23 cellular contexts compared by ENCODE assay signal in genomic region chr5:17261075-17261474, GRCh38. TPM values are rescaled to one million over a fixed set of nuclear protein-coding genes. Genes with fewer than 3 reads are reported as not detected.
DNase-seq lines count a peak whose midpoint lies in the region; ATAC-seq, FAIRE-seq and TF ChIP-seq lines count a peak whose summit lies in the region.
"Had no signal": no experiment of that assay in that cellular context is flagged by ENCODE, and none has a peak within 500 bp of the region (broad histone marks: within the 10 kb centered on the region; RNA-seq: fewer than 3 reads in every experiment).

No MANE protein-coding gene starts in this region.

- H3K27me3 ChIP-seq in HepG2 (ENCODE audit: control insufficient read depth in 1 of 2, insufficient read depth in 2 of 2, low read length in 2 of 2): no peaks in the 10 kb centered on the region; a peak in 1 of 5 replicates
- no peaks in the 10 kb centered on the region for H3K27me3 ChIP-seq in right lobe of liver
- H3K27me3 ChIP-seq in OCI-LY1 (ENCODE audit: insufficient read depth, low read length): no peaks in the 10 kb centered on the region
- no peaks in the 10 kb centered on the region for H3K27me3 ChIP-seq in K562 (ENCODE audit: control insufficient read depth in 2 of 2, insufficient read depth in 2 of 2, low read length in 2 of 2)

- no peak overlapping the region for H2AFZ ChIP-seq in HepG2 (ENCODE audit: low read length)
- no peak overlapping the region for H2AFZ ChIP-seq in OCI-LY1 (ENCODE audit: low read length)
- H2AFZ ChIP-seq in K562 (ENCODE audit: low read depth, low read length): no peak overlapping the region

- H3K79me2 ChIP-seq in HepG2 (ENCODE audit: insufficient read depth, low read length) (no peaks in the 10 kb centered on the region), OCI-LY1 (ENCODE audit: insufficient read depth, low read length) (peaks cover 87% of the 10 kb centered on the region), K562 (ENCODE audit: control insufficient read depth, insufficient read depth, low read length) (no peaks in the 10 kb centered on the region)

- H3K27ac ChIP-seq in HepG2 (ENCODE audit: extremely low read length, insufficient read depth, low read length): no peak overlapping the region
- no peak overlapping the region for H3K27ac ChIP-seq in right lobe of liver
- peak overlapping the region; percentile 58 for H3K27ac ChIP-seq in OCI-LY1 (ENCODE audit: low read depth, low read length, poor library complexity, severe bottlenecking)
- no peak overlapping the region for H3K27ac ChIP-seq in K562 (ENCODE audit: extremely low read depth, low read depth, low read length)
- H3K27ac ChIP-seq: HL-60 had no signal

- H3K27me3 Mint-ChIP-seq in stimulated activated memory B cell treated with anti-CD40 and anti-IgM and Interleukin-4, amounts not matched to agents 10 μg/mL and 1 μg/mL and 100 μg/mL, for 72 hours: no peaks in the 10 kb centered on the region
- no peaks in the 10 kb centered on the region for H3K27me3 Mint-ChIP-seq in activated CD4-positive, alpha-beta memory T cell treated with anti-CD3 and anti-CD28 coated beads for 36 hours
- H3K27me3 Mint-ChIP-seq: CD4-positive, CD25-positive, alpha-beta regulatory T cell had no signal

- peaks cover 83% of the 10 kb centered on the region for H3K4me1 Mint-ChIP-seq in stimulated activated memory B cell treated with anti-CD40 and anti-IgM and Interleukin-4, amounts not matched to agents 10 μg/mL and 1 μg/mL and 100 μg/mL, for 72 hours
- no peaks in the 10 kb centered on the region for H3K4me1 Mint-ChIP-seq in activated CD4-positive, alpha-beta memory T cell treated with anti-CD3 and anti-CD28 coated beads for 36 hours (ENCODE audit: low read depth)
- H3K4me1 Mint-ChIP-seq: CD4-positive, CD25-positive, alpha-beta regulatory T cell had no signal

- peaks cover 75% of the 10 kb centered on the region for H3K36me3 Mint-ChIP-seq in stimulated activated memory B cell treated with anti-CD40 and anti-IgM and Interleukin-4, amounts not matched to agents 10 μg/mL and 1 μg/mL and 100 μg/mL, for 72 hours
- no peaks in the 10 kb centered on the region for H3K36me3 Mint-ChIP-seq in activated CD4-positive, alpha-beta memory T cell treated with anti-CD3 and anti-CD28 coated beads for 36 hours
- H3K36me3 Mint-ChIP-seq: CD4-positive, CD25-positive, alpha-beta regulatory T cell had no signal

- H3F3A ChIP-seq in OCI-LY1 (ENCODE audit: insufficient read depth, low read length): no peaks in the 10 kb centered on the region

- no peaks in the 10 kb centered on the region for H3K9me1 ChIP-seq in K562 (ENCODE audit: control insufficient read depth, insufficient read depth, low read length)

- FAIRE-seq in HepG2 (lab: Jason Lieb, UNC): no peak
- FAIRE-seq in K562 (lab: Jason Lieb, UNC): no peak
- FAIRE-seq in urothelium cell line (lab: Jason Lieb, UNC): no peak
- FAIRE-seq: HTR-8/SVneo, RCC 7860 had no signal

- H3K4me1 ChIP-seq in HepG2 (ENCODE audit: insufficient read depth, low read length) (no peaks in the 10 kb centered on the region), right lobe of liver (no peaks in the 10 kb centered on the region), OCI-LY1 (ENCODE audit: insufficient read depth, low read length, severe bottlenecking) (peaks cover 72% of the 10 kb centered on the region), K562 (replicated peaks in 1 of 2; ENCODE audit: control insufficient read depth in 2 of 2, insufficient read depth in 2 of 2, low read length in 2 of 2) (no peaks in the 10 kb centered on the region)

- peaks cover 6% of the 10 kb centered on the region for H3K9me3 Mint-ChIP-seq in stimulated activated memory B cell treated with anti-CD40 and anti-IgM and Interleukin-4, amounts not matched to agents 10 μg/mL and 1 μg/mL and 100 μg/mL, for 72 hours
- no peaks in the 10 kb centered on the region for H3K9me3 Mint-ChIP-seq in activated CD4-positive, alpha-beta memory T cell treated with anti-CD3 and anti-CD28 coated beads for 36 hours

- no peak for TF ChIP-seq EP300 in HepG2 (IDR thresholded peaks at IDR 0.05; ENCODE audit: low read depth in 2 of 2, low read length in 2 of 2)
- no peak for TF ChIP-seq EP300 in HepG2 (CRISPR knock-in tag; IDR thresholded peaks at IDR 0.05; ENCODE audit: borderline replicate concordance)
- no peak for TF ChIP-seq EP300 in K562 (IDR thresholded peaks at IDR 0.05; ENCODE audit: low read length)

- H3K4me2 ChIP-seq in HepG2 (ENCODE audit: low read depth, low read length) (no peak overlapping the region), OCI-LY1 (ENCODE audit: low read length) (peak overlapping the region; percentile 44), K562 (ENCODE audit: insufficient read depth, low read length) (no peak overlapping the region)
- H3K4me2 ChIP-seq: SK-N-SH had no signal

- H3K4me3 ChIP-seq in HepG2 (replicated peaks in 1 of 3; ENCODE audit: insufficient read depth in 1 of 3, low read depth in 2 of 3, low read length in 3 of 3) (no peak overlapping the region), right lobe of liver (no peak overlapping the region), OCI-LY1 (ENCODE audit: low read depth, low read length, poor library complexity, severe bottlenecking) (peak overlapping the region; percentile 19), K562 (no peak overlapping the region)

- H3K9me2 ChIP-seq in OCI-LY1 (ENCODE audit: low read depth, low read length): no peaks in the 10 kb centered on the region
- H3K9me2 ChIP-seq: SK-N-SH had no signal

- intact Hi-C loops in HepG2 (cut with micrococcal nuclease; ENCODE audit: unreplicated experiment) (no loop called here), right lobe of liver (cut with DNase I) (no loop called here), K562 (cut with micrococcal nuclease) (no loop called here)
- intact Hi-C loops in activated CD4-positive, alpha-beta memory T cell treated with anti-CD3 and anti-CD28 coated beads for 36 hours (cut with micrococcal nuclease): no loop called here

- no peak for TF ChIP-seq RAD21 in HepG2 (CRISPR knock-in tag; IDR thresholded peaks at IDR 0.05)
- no peak for TF ChIP-seq RAD21 in K562 (CRISPR knock-in tag; conservative IDR thresholded peaks at IDR 0.05 in 1 of 2, IDR thresholded peaks at IDR 0.05 in 1 of 2)

- TF ChIP-seq CTCF in HepG2 (CRISPR knock-in tag; IDR thresholded peaks at IDR 0.05) (no peak), right lobe of liver (IDR thresholded peaks at IDR 0.05) (no peak), OCI-LY1 (IDR thresholded peaks at IDR 0.05; ENCODE audit: low read length) (no peak), K562 (IDR thresholded peaks at IDR 0.05 in 2 of 3, conservative IDR thresholded peaks at IDR 0.05 in 1 of 3; ENCODE audit: insufficient read depth in 2 of 3, low read depth in 1 of 3, low read length in 3 of 3) (no peak)

- H3K36me3 ChIP-seq in HepG2 (replicated peaks in 1 of 2; ENCODE audit: control insufficient read depth in 1 of 2, insufficient read depth in 2 of 2, low read length in 2 of 2) (no peaks in the 10 kb centered on the region), right lobe of liver (no peaks in the 10 kb centered on the region), OCI-LY1 (ENCODE audit: insufficient read depth, low read length) (peaks cover 64% of the 10 kb centered on the region), K562 (ENCODE audit: control insufficient read depth, insufficient read depth, low read length) (no peaks in the 10 kb centered on the region)

- TF ChIP-seq POLR2A in HepG2 (IDR thresholded peaks at IDR 0.05; ENCODE audit: insufficient read depth in 1 of 2, low read depth in 2 of 2, low read length in 2 of 2): no peak
- no peak for TF ChIP-seq POLR2A in right lobe of liver (IDR thresholded peaks at IDR 0.05)
- no peak for TF ChIP-seq POLR2A in K562 (conservative IDR thresholded peaks at IDR 0.05)

- H3K27ac Mint-ChIP-seq in stimulated activated memory B cell treated with anti-CD40 and anti-IgM and Interleukin-4, amounts not matched to agents 10 μg/mL and 1 μg/mL and 100 μg/mL, for 72 hours: peak overlapping the region; percentile 51
- no peak overlapping the region for H3K27ac Mint-ChIP-seq in activated CD4-positive, alpha-beta memory T cell treated with anti-CD3 and anti-CD28 coated beads for 36 hours
- H3K27ac Mint-ChIP-seq: CD4-positive, CD25-positive, alpha-beta regulatory T cell had no signal

- ATAC-seq in HepG2: no peak
- ATAC-seq in right lobe of liver: no peak
- no peak for ATAC-seq in K562
- no peak for ATAC-seq in stimulated activated memory B cell treated with anti-CD40 and anti-IgM and Interleukin-4, amounts not matched to agents 10 μg/mL and 1 μg/mL and 100 μg/mL, for 72 hours

- POLR2A ChIA-PET in HepG2 (lab: Yijun Ruan, JAX) (no interaction called here), K562 (lab: Yijun Ruan, JAX) (no interaction called here)
- POLR2A ChIA-PET in activated CD4-positive, alpha-beta memory T cell treated with anti-CD3 and anti-CD28 coated beads for 36 hours (lab: Charles Lee): no interaction called here

- in situ Hi-C loops in HepG2 (cut with HindIII; ENCODE audit: extremely low pct_ligation_motif_present, low pct_unique_long_range_greater_than_20kb): no loop called here
- in situ Hi-C loops in K562 (cut with MboI): no loop called here

- H3K9ac ChIP-seq in HepG2 (ENCODE audit: insufficient read depth, low read depth, low read length) (no peak overlapping the region), OCI-LY1 (ENCODE audit: low read length) (peak overlapping the region; percentile 10; the same call in 1 of the 2 replicates), K562 (ENCODE audit: insufficient read depth in 1 of 2, low read depth in 2 of 2, low read length in 2 of 2) (no peak overlapping the region)
- H3K9ac ChIP-seq: SK-N-SH had no signal

- 4% methylated on average over 3 of the region's 3 CpGs for WGBS in HepG2 (ENCODE audit: low lambda C conversion rate)
- WGBS in right lobe of liver (ENCODE audit: insufficient coverage, low coverage, low lambda C conversion rate, missing lambda C conversion rate): 35% methylated on average over 3 of the region's 3 CpGs
- WGBS in K562 (ENCODE audit: insufficient coverage, low coverage, missing lambda C conversion rate): 0% methylated on average over 3 of the region's 3 CpGs

- H3K9me3 ChIP-seq in HepG2 (ENCODE audit: low read length) (no peaks in the 10 kb centered on the region), right lobe of liver (no peaks in the 10 kb centered on the region), OCI-LY1 (ENCODE audit: low read length) (peaks cover 16% of the 10 kb centered on the region), K562 (replicated peaks; ENCODE audit: control insufficient read depth, insufficient read depth, low read depth, low read length) (no peaks in the 10 kb centered on the region)
- H3K9me3 ChIP-seq: SK-N-SH had no signal

- BruUV-seq in HepG2 (replicated peaks; lab: Mats Ljungman, UMichigan) (no TSS peak), K562 (replicated peaks; lab: Mats Ljungman, UMichigan) (no TSS peak)

- H4K20me1 ChIP-seq in HepG2 (ENCODE audit: insufficient read depth, low read length) (no peaks in the 10 kb centered on the region), OCI-LY1 (ENCODE audit: insufficient read depth, low read length) (no peaks in the 10 kb centered on the region), K562 (replicated peaks; ENCODE audit: control insufficient read depth, insufficient read depth, low read length) (no peaks in the 10 kb centered on the region)

- DNase-seq in HepG2 (ENCODE audit: low spot score) (no peak), right lobe of liver (no peak), K562 (ENCODE audit: extremely low read depth in 1 of 4, low spot score in 3 of 4) (no peak), urothelium cell line (ENCODE audit: low spot score) (no peak), hepatic stellate cell (ENCODE audit: low spot score) (no peak)
- no peak for DNase-seq in activated CD4-positive, alpha-beta memory T cell treated with anti-CD3 and anti-CD28 coated beads for 36 hours
- DNase-seq: ACHN; CD4-positive, CD25-positive, alpha-beta regulatory T cell; DMS53; HCEC 1CT; KBM-7; NCI-H1694; NCI-H2171; NCI-H446; NCI-H82; Right ventricle myocardium superior; SK-N-SH; T-helper 1 cell had no signal

- H3K4me3 Mint-ChIP-seq in stimulated activated memory B cell treated with anti-CD40 and anti-IgM and Interleukin-4, amounts not matched to agents 10 μg/mL and 1 μg/mL and 100 μg/mL, for 72 hours: no peak overlapping the region
- no peak overlapping the region for H3K4me3 Mint-ChIP-seq in activated CD4-positive, alpha-beta memory T cell treated with anti-CD3 and anti-CD28 coated beads for 36 hours
- H3K4me3 Mint-ChIP-seq: CD4-positive, CD25-positive, alpha-beta regulatory T cell had no signal

- CTCF ChIA-PET in HepG2 (lab: Yijun Ruan, JAX; ENCODE audit: low intra/inter-chr PET ratio, low total read pairs): no interaction called here
- CTCF ChIA-PET in K562 (lab: Yijun Ruan, JAX; ENCODE audit: low intra/inter-chr PET ratio): no interaction called here
- CTCF ChIA-PET in activated CD4-positive, alpha-beta memory T cell treated with anti-CD3 and anti-CD28 coated beads for 36 hours (lab: Charles Lee): no interaction called here

RNA-seq across cellular contexts. Expression of gene BASP1, which starts 43.6 kb away (rescaled TPM):
- total RNA-seq in HepG2 (2016; rRNA removed; fragmentation: Illumina TruSeq; extraction: Trizol) (not detected in 2 replicates), right lobe of liver (10 to 100 TPM in 1 of 6 experiments, 1 to 10 TPM in 5; 2.6 to 11.2 (median 4.7) TPM), K562 (2014; rRNA removed) (not detected in 2 replicates), K562 (2014; rRNA removed; fragmentation: Illumina TruSeq; extraction: Trizol) (not detected in 2 replicates), K562 (2015; rRNA removed; fragmentation: Illumina TruSeq; extraction: Trizol) (not detected in 2 replicates), K562 (2021) (0.18 and 0.22 TPM in 2 replicates)
- not detected in 2 replicates for total RNA-seq in HepG2 (2016; cell fraction: cytosol; rRNA removed; fragmentation: Illumina TruSeq; extraction: Trizol; ENCODE audit: low read depth)
- total RNA-seq in HepG2 (2016; cell fraction: insoluble cytoplasmic fraction; rRNA removed; fragmentation: Illumina TruSeq; extraction: Trizol): not detected in 2 replicates
- total RNA-seq in HepG2 (2016; cell fraction: membrane; rRNA removed; fragmentation: Illumina TruSeq; extraction: Trizol): not detected in 2 replicates
- not detected in 2 replicates for total RNA-seq in HepG2 (2016; cell fraction: nucleus; rRNA removed; fragmentation: Illumina TruSeq; extraction: Trizol)
- polyA plus RNA-seq in HepG2 (2011; rRNA removed) (0.04 TPM in 1 of 2 replicates, not detected in the other), K562 (2011; rRNA removed) (not detected in 2 replicates), K562 (2014; fragmentation: Illumina TruSeq; extraction: Trizol) (0.10 TPM in 1 of 2 replicates, not detected in the other), K562 (2014; fragmentation: Nextera tagmentation; extraction: Ambion mirVana) (not detected), K562 (2014; rRNA removed) (not detected in 2 replicates)
- 0.04 and 0.05 TPM in 2 replicates for polyA plus RNA-seq in HepG2 (2011; cell fraction: cytosol; rRNA removed)
- polyA plus RNA-seq in HepG2 (2011; cell fraction: nucleus; rRNA removed): not detected in 2 replicates
- polyA plus RNA-seq in HepG2 (2012): not detected in 2 replicates
- polyA plus RNA-seq in HepG2 (2016; cell fraction: cytosol; fragmentation: Illumina TruSeq; extraction: Trizol; ENCODE audit: low read depth): not detected in 2 replicates
- polyA plus RNA-seq in HepG2 (2016; cell fraction: insoluble cytoplasmic fraction; fragmentation: Illumina TruSeq; extraction: Trizol; ENCODE audit: low read depth): not detected in 2 replicates
- not detected in 2 replicates for polyA plus RNA-seq in HepG2 (2016; cell fraction: membrane; fragmentation: Illumina TruSeq; extraction: Trizol; ENCODE audit: low read depth)
- polyA plus RNA-seq in HepG2 (2016; cell fraction: nucleus; fragmentation: Illumina TruSeq; extraction: Trizol; ENCODE audit: insufficient read depth, low read depth): not detected in 2 replicates
- 101 TPM in 1 of 2 replicates, not detected in the other for polyA minus RNA-seq in HepG2 (2011; rRNA and poly(A)+ RNA removed; ENCODE audit: low replicate concordance)
- polyA minus RNA-seq in HepG2 (2011; cell fraction: cytosol; rRNA and poly(A)+ RNA removed): 1.3 and 3.1 TPM in 2 replicates
- 1.1 and 1.8 TPM in 2 replicates for polyA minus RNA-seq in HepG2 (2011; cell fraction: nucleus; rRNA and poly(A)+ RNA removed)
- not detected in 2 replicates for total RNA-seq in K562 (2011; cell fraction: chromatin; rRNA removed; ENCODE audit: low replicate concordance)
- not detected in 2 replicates for total RNA-seq in K562 (2011; cell fraction: nucleolus; rRNA removed)
- total RNA-seq in K562 (2011; cell fraction: nucleoplasm; rRNA removed): not detected in 2 replicates
- not detected in 2 replicates for polyA plus RNA-seq in K562 (2011; cell fraction: cytosol; rRNA removed)
- not detected in 2 replicates for polyA plus RNA-seq in K562 (2011; cell fraction: nucleus; rRNA removed)
- not detected in 2 replicates for polyA plus RNA-seq in K562 (2012)
- polyA minus RNA-seq in K562 (2011; rRNA and poly(A)+ RNA removed): not detected in 2 replicates
- polyA minus RNA-seq in K562 (2011; cell fraction: cytosol; rRNA and poly(A)+ RNA removed): 1.8 and 4.6 TPM in 2 replicates
- 1.2 TPM in 2 replicates for polyA minus RNA-seq in K562 (2011; cell fraction: nucleus; rRNA and poly(A)+ RNA removed)
- total RNA-seq in activated CD4-positive, alpha-beta memory T cell treated with anti-CD3 and anti-CD28 coated beads for 36 hours: under 1 TPM; 0.27 to 0.48 TPM

Comparison
In these comparisons a context has a peak if more than half of its experiments do, and no peak if none do; other contexts are left out.
1. Of the 241 proteins assayed by ChIP-seq in both HepG2 and K562: peak only in HepG2: none; only in K562: MAFG; in both: MAFF and MAFK; in neither: 238.